Comparison of ENCODE assay signal across 1 cellular context in genomic region chr5:151063590-151063989, GRCh38.
TF ChIP-seq lines count a peak whose summit lies in the region.

No MANE protein-coding gene starts in this region.

TF ChIP-seq in IMR-90, 13 proteins besides CTCF, POLR2A, EP300 and RAD21 (continued from another document):
- no peak for TF ChIP-seq MAFK (IDR thresholded peaks at IDR 0.05; ENCODE audit: low read depth, low read length)
- no peak for TF ChIP-seq BHLHE40 (IDR thresholded peaks at IDR 0.05; ENCODE audit: low read depth, low read length)
- TF ChIP-seq CEBPB (IDR thresholded peaks at IDR 0.05; ENCODE audit: low read depth, low read length) = no peak
- TF ChIP-seq, protein P1, sequence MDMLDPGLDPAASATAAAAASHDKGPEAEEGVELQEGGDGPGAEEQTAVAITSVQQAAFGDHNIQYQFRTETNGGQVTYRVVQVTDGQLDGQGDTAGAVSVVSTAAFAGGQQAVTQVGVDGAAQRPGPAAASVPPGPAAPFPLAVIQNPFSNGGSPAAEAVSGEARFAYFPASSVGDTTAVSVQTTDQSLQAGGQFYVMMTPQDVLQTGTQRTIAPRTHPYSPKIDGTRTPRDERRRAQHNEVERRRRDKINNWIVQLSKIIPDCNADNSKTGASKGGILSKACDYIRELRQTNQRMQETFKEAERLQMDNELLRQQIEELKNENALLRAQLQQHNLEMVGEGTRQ (IDR thresholded peaks at IDR 0.05; ENCODE audit: low read depth, low read length) = no peak
- no peak for TF ChIP-seq MAZ (IDR thresholded peaks at IDR 0.05; ENCODE audit: borderline replicate concordance, low read depth, low read length)
- TF ChIP-seq MXI1 (IDR thresholded peaks at IDR 0.05; ENCODE audit: borderline replicate concordance, low read depth, low read length) = no peak
TF ChIP-seq in IMR-90: peak in this region for 0.
